1 cellular context compared by ENCODE assay signal in the genomic region with DNA sequence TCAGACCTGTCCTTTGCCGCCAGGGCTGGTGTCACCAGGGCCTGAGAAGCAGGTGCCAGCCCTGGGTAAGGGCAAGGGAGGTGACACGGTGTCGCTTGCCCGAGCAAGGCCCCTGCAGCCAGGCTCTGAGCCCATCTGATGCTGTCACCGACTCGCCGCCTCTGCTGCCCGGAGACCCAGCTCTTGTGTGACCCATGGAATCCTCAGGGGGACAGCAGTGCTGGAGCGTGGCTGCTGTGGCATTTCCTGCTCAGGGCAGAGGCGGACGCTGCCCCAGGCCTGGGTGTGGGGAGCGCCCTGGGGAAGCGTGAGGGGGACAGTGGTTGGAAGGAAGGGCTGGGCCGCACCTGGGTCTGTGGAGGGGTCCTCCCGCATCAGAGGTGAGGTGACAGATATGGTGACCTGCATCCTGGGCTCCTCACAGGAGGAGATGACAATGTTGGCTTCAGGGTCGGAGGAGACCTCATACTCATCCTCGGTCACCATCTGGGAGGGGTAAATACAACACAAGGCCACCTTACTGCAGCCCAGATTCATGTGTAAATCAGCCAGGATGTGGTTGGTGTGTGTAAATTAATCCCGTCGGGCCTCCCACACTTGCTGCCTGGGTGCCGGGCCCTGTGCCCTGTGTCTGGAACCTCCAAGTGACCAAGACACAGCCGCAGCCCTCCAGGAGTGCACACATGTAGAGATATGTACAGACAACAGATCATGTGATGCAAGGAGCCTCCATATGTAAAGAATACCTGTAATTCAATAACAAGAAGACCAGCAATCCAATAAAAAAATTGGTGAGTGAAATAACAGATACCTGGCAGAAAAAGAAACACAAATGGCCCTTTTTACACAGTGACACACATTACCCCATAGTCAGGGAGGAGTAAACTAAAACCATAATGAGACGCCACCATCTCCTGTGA.
TF ChIP-seq lines count a peak whose summit lies in the region.

No MANE protein-coding gene starts in this region.

TF ChIP-seq in SK-N-SH, 30 proteins besides CTCF, POLR2A, EP300 and RAD21:
- TF ChIP-seq, protein P1, sequence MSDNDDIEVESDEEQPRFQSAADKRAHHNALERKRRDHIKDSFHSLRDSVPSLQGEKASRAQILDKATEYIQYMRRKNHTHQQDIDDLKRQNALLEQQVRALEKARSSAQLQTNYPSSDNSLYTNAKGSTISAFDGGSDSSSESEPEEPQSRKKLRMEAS (IDR thresholded peaks at IDR 0.05; ENCODE audit: low read depth): no peak
- TF ChIP-seq EZH2phosphoT487 (IDR thresholded peaks at IDR 0.05; ENCODE audit: borderline replicate concordance, low read depth) (no peak), TCF12 (IDR thresholded peaks at IDR 0.05) (no peak), GATA2 (CRISPR knock-in tag; IDR thresholded peaks at IDR 0.05) (no peak), RCOR1 (IDR thresholded peaks at IDR 0.05; ENCODE audit: low read length) (no peak), MXI1 (IDR thresholded peaks at IDR 0.05; ENCODE audit: low read depth, low read length) (no peak), SMC3 (IDR thresholded peaks at IDR 0.05; ENCODE audit: low read depth, low read length) (no peak), CHD2 (IDR thresholded peaks at IDR 0.05; ENCODE audit: low read length, partially characterized antibody) (no peak), ELF1 (IDR thresholded peaks at IDR 0.05) (no peak), RFX5 (IDR thresholded peaks at IDR 0.05; ENCODE audit: low read length) (no peak), FOSL2 (IDR thresholded peaks at IDR 0.05; ENCODE audit: borderline replicate concordance, low read depth) (no peak), POLR2AphosphoS5 (IDR thresholded peaks at IDR 0.05; ENCODE audit: low read depth, low read length) (no peak), YY1 (IDR thresholded peaks at IDR 0.05; ENCODE audit: low read depth) (no peak), RXRA (IDR thresholded peaks at IDR 0.05; ENCODE audit: borderline replicate concordance, low read depth) (no peak), GABPA (IDR thresholded peaks at IDR 0.05; ENCODE audit: low read depth) (no peak)
- TF ChIP-seq, protein P2, sequence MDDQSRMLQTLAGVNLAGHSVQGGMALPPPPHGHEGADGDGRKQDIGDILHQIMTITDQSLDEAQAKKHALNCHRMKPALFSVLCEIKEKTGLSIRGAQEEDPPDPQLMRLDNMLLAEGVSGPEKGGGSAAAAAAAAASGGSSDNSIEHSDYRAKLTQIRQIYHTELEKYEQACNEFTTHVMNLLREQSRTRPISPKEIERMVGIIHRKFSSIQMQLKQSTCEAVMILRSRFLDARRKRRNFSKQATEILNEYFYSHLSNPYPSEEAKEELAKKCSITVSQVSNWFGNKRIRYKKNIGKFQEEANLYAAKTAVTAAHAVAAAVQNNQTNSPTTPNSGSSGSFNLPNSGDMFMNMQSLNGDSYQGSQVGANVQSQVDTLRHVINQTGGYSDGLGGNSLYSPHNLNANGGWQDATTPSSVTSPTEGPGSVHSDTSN (IDR thresholded peaks at IDR 0.05): no peak
- TF ChIP-seq, protein P3, sequence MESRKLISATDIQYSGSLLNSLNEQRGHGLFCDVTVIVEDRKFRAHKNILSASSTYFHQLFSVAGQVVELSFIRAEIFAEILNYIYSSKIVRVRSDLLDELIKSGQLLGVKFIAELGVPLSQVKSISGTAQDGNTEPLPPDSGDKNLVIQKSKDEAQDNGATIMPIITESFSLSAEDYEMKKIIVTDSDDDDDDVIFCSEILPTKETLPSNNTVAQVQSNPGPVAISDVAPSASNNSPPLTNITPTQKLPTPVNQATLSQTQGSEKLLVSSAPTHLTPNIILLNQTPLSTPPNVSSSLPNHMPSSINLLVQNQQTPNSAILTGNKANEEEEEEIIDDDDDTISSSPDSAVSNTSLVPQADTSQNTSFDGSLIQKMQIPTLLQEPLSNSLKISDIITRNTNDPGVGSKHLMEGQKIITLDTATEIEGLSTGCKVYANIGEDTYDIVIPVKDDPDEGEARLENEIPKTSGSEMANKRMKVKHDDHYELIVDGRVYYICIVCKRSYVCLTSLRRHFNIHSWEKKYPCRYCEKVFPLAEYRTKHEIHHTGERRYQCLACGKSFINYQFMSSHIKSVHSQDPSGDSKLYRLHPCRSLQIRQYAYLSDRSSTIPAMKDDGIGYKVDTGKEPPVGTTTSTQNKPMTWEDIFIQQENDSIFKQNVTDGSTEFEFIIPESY (IDR thresholded peaks at IDR 0.05; ENCODE audit: borderline replicate concordance, low read depth): no peak
TF ChIP-seq in SK-N-SH: peak in this region for 0.
